1 cellular context compared by ENCODE assay signal in the genomic region with DNA sequence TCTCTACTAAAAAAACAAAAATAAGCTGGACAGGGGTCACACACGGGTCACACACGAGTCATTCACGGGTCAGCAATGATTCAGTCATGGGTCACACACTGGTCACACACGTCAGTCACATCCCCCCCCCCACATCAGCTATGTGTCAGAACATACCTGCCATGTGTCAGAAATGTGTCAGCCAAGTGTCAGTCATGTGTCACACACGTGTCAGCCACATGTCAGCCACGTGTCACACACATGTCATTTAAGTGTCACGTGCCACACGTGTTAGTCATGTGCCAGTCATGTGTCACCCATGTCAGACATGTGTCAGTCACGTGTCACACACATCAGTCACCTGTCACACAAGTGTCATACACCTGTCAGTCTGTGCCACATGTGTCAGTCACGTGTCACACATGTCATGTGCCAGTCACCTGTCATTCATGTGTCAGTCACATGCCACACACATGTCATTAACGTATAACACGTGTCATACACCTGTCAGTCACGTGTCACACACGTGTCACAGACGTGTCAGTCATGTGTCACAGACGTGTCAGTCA.
TF ChIP-seq lines count a peak whose summit lies in the region.

No MANE protein-coding gene starts in this region.

TF ChIP-seq in HEK293, 187 proteins besides CTCF, POLR2A, EP300 and RAD21 (continued from another document):
- TF ChIP-seq, protein P1, sequence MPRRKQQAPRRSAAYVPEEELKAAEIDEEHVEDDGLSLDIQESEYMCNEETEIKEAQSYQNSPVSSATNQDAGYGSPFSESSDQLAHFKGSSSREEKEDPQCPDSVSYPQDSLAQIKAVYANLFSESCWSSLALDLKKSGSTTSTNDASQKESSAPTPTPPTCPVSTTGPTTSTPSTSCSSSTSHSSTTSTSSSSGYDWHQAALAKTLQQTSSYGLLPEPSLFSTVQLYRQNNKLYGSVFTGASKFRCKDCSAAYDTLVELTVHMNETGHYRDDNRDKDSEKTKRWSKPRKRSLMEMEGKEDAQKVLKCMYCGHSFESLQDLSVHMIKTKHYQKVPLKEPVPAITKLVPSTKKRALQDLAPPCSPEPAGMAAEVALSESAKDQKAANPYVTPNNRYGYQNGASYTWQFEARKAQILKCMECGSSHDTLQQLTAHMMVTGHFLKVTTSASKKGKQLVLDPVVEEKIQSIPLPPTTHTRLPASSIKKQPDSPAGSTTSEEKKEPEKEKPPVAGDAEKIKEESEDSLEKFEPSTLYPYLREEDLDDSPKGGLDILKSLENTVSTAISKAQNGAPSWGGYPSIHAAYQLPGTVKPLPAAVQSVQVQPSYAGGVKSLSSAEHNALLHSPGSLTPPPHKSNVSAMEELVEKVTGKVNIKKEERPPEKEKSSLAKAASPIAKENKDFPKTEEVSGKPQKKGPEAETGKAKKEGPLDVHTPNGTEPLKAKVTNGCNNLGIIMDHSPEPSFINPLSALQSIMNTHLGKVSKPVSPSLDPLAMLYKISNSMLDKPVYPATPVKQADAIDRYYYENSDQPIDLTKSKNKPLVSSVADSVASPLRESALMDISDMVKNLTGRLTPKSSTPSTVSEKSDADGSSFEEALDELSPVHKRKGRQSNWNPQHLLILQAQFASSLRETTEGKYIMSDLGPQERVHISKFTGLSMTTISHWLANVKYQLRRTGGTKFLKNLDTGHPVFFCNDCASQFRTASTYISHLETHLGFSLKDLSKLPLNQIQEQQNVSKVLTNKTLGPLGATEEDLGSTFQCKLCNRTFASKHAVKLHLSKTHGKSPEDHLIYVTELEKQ (tag by site-specific recombination; IDR thresholded peaks at IDR 0.05; ENCODE audit: borderline replicate concordance): 0 out of 2 replicates have a peak, but pooled peaks have one; percentile 25
